21 cellular contexts compared by ENCODE assay signal in the genomic region with DNA sequence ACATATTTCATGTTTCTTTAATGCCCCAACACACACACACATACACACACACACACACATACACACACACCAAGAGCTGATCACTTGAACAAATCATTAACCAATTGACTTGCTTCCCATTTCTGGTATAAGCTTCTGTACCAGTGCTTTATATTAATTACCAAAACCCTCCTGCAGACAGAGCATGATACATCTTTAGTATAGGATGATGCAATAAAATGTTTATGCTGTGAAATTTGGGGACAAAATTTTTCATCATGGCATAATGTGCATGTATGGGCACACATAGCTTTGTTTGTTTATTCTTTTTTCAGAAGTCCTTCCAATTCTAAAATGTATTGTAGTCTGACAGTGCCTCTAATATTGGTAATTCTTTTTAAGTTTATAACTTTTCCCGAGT. TPM values are rescaled to one million over a fixed set of nuclear protein-coding genes. Genes with fewer than 3 reads are reported as not detected.
"Had no signal": no experiment of that assay in that cellular context is flagged by ENCODE, and none has a peak within 500 bp of the region (broad histone marks: within the 10 kb centered on the region; RNA-seq: fewer than 3 reads in every experiment).

No MANE protein-coding gene starts in this region.

- H3K4me3 ChIP-seq: adrenal gland, gastrocnemius medialis, left lung, spleen had no signal

- H3K9me3 Mint-ChIP-seq: endodermal cell; nephron progenitor cell; stimulated activated memory B cell treated with anti-CD40 and anti-IgM and Interleukin-4, amounts not matched to agents 10 μg/mL and 1 μg/mL and 100 μg/mL, for 72 hours had no signal

- H3K4me3 Mint-ChIP-seq: endodermal cell; nephron progenitor cell; stimulated activated memory B cell treated with anti-CD40 and anti-IgM and Interleukin-4, amounts not matched to agents 10 μg/mL and 1 μg/mL and 100 μg/mL, for 72 hours had no signal

- H3K27me3 ChIP-seq: adrenal gland, gastrocnemius medialis had no signal

- H3K27ac Mint-ChIP-seq: endodermal cell; nephron progenitor cell; stimulated activated memory B cell treated with anti-CD40 and anti-IgM and Interleukin-4, amounts not matched to agents 10 μg/mL and 1 μg/mL and 100 μg/mL, for 72 hours had no signal

- H3K9me3 ChIP-seq: adrenal gland, gastrocnemius medialis, left lung, spleen had no signal

- H3K4me1 Mint-ChIP-seq: stimulated activated memory B cell treated with anti-CD40 and anti-IgM and Interleukin-4, amounts not matched to agents 10 μg/mL and 1 μg/mL and 100 μg/mL, for 72 hours had no signal

- H3K4me1 ChIP-seq: adrenal gland, gastrocnemius medialis, left lung, spleen had no signal

- ATAC-seq: gastrocnemius medialis; left lung; stimulated activated memory B cell treated with anti-CD40 and anti-IgM and Interleukin-4, amounts not matched to agents 10 μg/mL and 1 μg/mL and 100 μg/mL, for 72 hours had no signal

- DNase-seq: activated CD4-positive, alpha-beta T cell treated with anti-CD3 and anti-CD28 coated beads, Interleukin-2, amount 50 U/mL, for 1 hour; activated CD4-positive, CD25-positive, alpha-beta regulatory T cell treated with anti-CD3 and anti-CD28 coated beads, Interleukin-2, amount 50 U/mL, for 72 hours; activated CD8-positive, alpha-beta memory T cell treated with anti-CD3 and anti-CD28 coated beads, Interleukin-2, amount 50 U/mL, for 48 hours; activated effector memory CD4-positive, alpha-beta T cell treated with anti-CD3 and anti-CD28 coated beads, Interleukin-2, amount 50 U/mL, for 16 hours; activated naive CD4-positive, alpha-beta T cell treated with anti-CD3 and anti-CD28 coated beads, Interleukin-2, amount 50 U/mL, for 16 hours; activated T-cell treated with anti-CD3 and anti-CD28 coated beads, Interleukin-2, amount 50 U/mL, for 48 hours; adrenal gland; endodermal cell; gastrocnemius medialis; head of caudate nucleus; kidney; left lung; mammary epithelial cell; nephron progenitor cell; nucleus accumbens; spleen; stimulated activated CD4-positive, alpha-beta T cell treated with anti-CD3 and anti-CD28 coated beads, Interleukin-4, amount 100 ng/mL, for 4 hours; T1000 had no signal

- FAIRE-seq: kidney had no signal

- H3K36me3 ChIP-seq: adrenal gland, gastrocnemius medialis had no signal

- H3K36me3 Mint-ChIP-seq: stimulated activated memory B cell treated with anti-CD40 and anti-IgM and Interleukin-4, amounts not matched to agents 10 μg/mL and 1 μg/mL and 100 μg/mL, for 72 hours had no signal

- H3K27ac ChIP-seq: adrenal gland, gastrocnemius medialis, left lung, spleen had no signal

RNA-seq across cellular contexts. Expression of gene SLC1A3, which starts 34.5 kb away (rescaled TPM):
- total RNA-seq: dermis microvascular lymphatic vessel endothelial cell; T-helper 1 cell treated with Interleukin-12 subunit alpha and Interleukin-12 subunit beta and Interleukin-4 antibody, amounts not matched to agents 30 ng/mL and 1 ng/mL, for 36 hours had no signal
